ENCODE assay signal across 8 cellular contexts in genomic region chr1:37763791-37764741, GRCh38. TPM values are rescaled to one million over a fixed set of nuclear protein-coding genes. Genes with fewer than 3 reads are reported as not detected.
DNase-seq lines count a peak whose midpoint lies in the region; ATAC-seq and TF ChIP-seq lines count a peak whose summit lies in the region.

No MANE protein-coding gene starts in this region.

- CTCF ChIA-PET in activated CD8-positive, alpha-beta T cell treated with anti-CD3 and anti-CD28 coated beads for 36 hours (lab: Charles Lee): interaction anchor here (1.0 to 1.4 kb wide), 2 partner anchors 30 to 71 kb away, joined by 3 to 5 read pairs; partner anchors contain the start of gene CDCA8

- intact Hi-C loops in activated CD8-positive, alpha-beta T cell treated with anti-CD3 and anti-CD28 coated beads for 36 hours (cut with micrococcal nuclease): no loop called here
- intact Hi-C loops in right cardiac atrium (cut with DNase I) (no loop called here), posterior vena cava (cut with DNase I) (no loop called here)

- peaks cover 17% of the 10 kb centered on the region for H3K4me1 Mint-ChIP-seq in activated CD8-positive, alpha-beta T cell treated with anti-CD3 and anti-CD28 coated beads for 36 hours (ENCODE audit: low read depth)

- no peaks in the 10 kb centered on the region for H3K36me3 Mint-ChIP-seq in activated CD8-positive, alpha-beta T cell treated with anti-CD3 and anti-CD28 coated beads for 36 hours (ENCODE audit: low read depth)

- H3K27ac Mint-ChIP-seq in activated CD8-positive, alpha-beta T cell treated with anti-CD3 and anti-CD28 coated beads for 36 hours: no peak overlapping the region

- 13% methylated on average over 51 of the region's 51 CpGs for WGBS in right cardiac atrium

- H3K4me3 Mint-ChIP-seq in activated CD8-positive, alpha-beta T cell treated with anti-CD3 and anti-CD28 coated beads for 36 hours: no peak overlapping the region

- H3K4me1 ChIP-seq in right cardiac atrium (ENCODE audit: control insufficient read depth, insufficient read depth, low read length): no peaks in the 10 kb centered on the region

- no peaks in the 10 kb centered on the region for H3K9me3 Mint-ChIP-seq in activated CD8-positive, alpha-beta T cell treated with anti-CD3 and anti-CD28 coated beads for 36 hours

- H3K27ac ChIP-seq in HL-60 (replicated peaks) (no peak overlapping the region), right cardiac atrium (ENCODE audit: low read length) (no peak overlapping the region)

- peak; percentile 68 for DNase-seq in AG08395 (ENCODE audit: low spot score)
- DNase-seq in HL-60 (ENCODE audit: low read depth in 1 of 2, low spot score in 1 of 2): peak; percentile 7 to 46
- DNase-seq in activated CD8-positive, alpha-beta T cell treated with anti-CD3 and anti-CD28 coated beads for 36 hours: peak; percentile 71
- peak; percentile 31 to 71 (median 60) for DNase-seq in right cardiac atrium
- peak; percentile 26 for DNase-seq in stimulated activated CD8-positive, alpha-beta memory T cell treated with anti-CD3 and anti-CD28 coated beads, Interleukin-15, amount 100 ng/mL, for 24 hours (ENCODE audit: low read depth)
- DNase-seq in posterior vena cava (ENCODE audit: low spot score): no peak

- peak; percentile 61 for ATAC-seq in activated CD8-positive, alpha-beta T cell treated with anti-CD3 and anti-CD28 coated beads for 36 hours
- peak in 1 of 2 donors; percentile 46 for ATAC-seq in right cardiac atrium
- ATAC-seq in GM19455 (IDR thresholded peaks at IDR 0.05; ENCODE audit: unreplicated experiment): no peak
- no peak for ATAC-seq in HG03571 (IDR thresholded peaks at IDR 0.05; ENCODE audit: unreplicated experiment)

- H3K27me3 ChIP-seq in HL-60 (ENCODE audit: insufficient read depth, poor library complexity, severe bottlenecking) (peaks cover 28% of the 10 kb centered on the region), right cardiac atrium (ENCODE audit: control insufficient read depth, insufficient read depth) (no peaks in the 10 kb centered on the region)

- peaks cover 58% of the 10 kb centered on the region for H3K27me3 Mint-ChIP-seq in activated CD8-positive, alpha-beta T cell treated with anti-CD3 and anti-CD28 coated beads for 36 hours

- POLR2A ChIA-PET in activated CD8-positive, alpha-beta T cell treated with anti-CD3 and anti-CD28 coated beads for 36 hours (lab: Charles Lee): interaction anchor here (0.6 to 3.4 kb wide), 3 partner anchors 44 to 300 kb away, joined by 3 to 18 read pairs (median 3); partner anchors contain the start of genes C1orf122 and YRDC

- H3K4me3 ChIP-seq in HL-60 (replicated peaks; ENCODE audit: insufficient read depth, low read length) (no peak overlapping the region), right cardiac atrium (ENCODE audit: low read length) (no peak overlapping the region)

- TF ChIP-seq CTCF in HL-60 (IDR thresholded peaks at IDR 0.05; ENCODE audit: insufficient read depth, low read length): no peak
- no peak for TF ChIP-seq CTCF in activated CD8-positive, alpha-beta T cell treated with anti-CD3 and anti-CD28 coated beads for 36 hours (IDR thresholded peaks at IDR 0.05)

- no peaks in the 10 kb centered on the region for H3K9me3 ChIP-seq in right cardiac atrium (ENCODE audit: control insufficient read depth, low read length)

RNA-seq across cellular contexts. Expression of gene EPHA10, which starts 0.9 kb away (rescaled TPM):
- total RNA-seq in activated CD8-positive, alpha-beta T cell treated with anti-CD3 and anti-CD28 coated beads for 36 hours: not detected
- total RNA-seq in right cardiac atrium: 1 to 10 TPM in 1 of 4 donors, under 1 TPM in 3; 0.11 to 1.1 (median 0.36) TPM
- 0.36 TPM for polyA plus RNA-seq in right cardiac atrium
- total RNA-seq in posterior vena cava: under 1 TPM in 1 of 2 donors, not detected in 1; 0.05 TPM

RNA-seq across cellular contexts. Expression of gene MANEAL, which starts 29.6 kb away (rescaled TPM):
- 1 to 10 TPM; 1.2 to 1.4 TPM for total RNA-seq in activated CD8-positive, alpha-beta T cell treated with anti-CD3 and anti-CD28 coated beads for 36 hours
- total RNA-seq in right cardiac atrium: 1 to 10 TPM in 3 of 4 donors, under 1 TPM in 1; 0.69 to 1.5 (median 1.2) TPM
- 0.93 TPM for polyA plus RNA-seq in right cardiac atrium
- total RNA-seq in posterior vena cava: 1 to 10 TPM; 1.8 to 1.9 TPM

RNA-seq across cellular contexts. Expression of gene C1orf122, which starts 43.5 kb away (rescaled TPM):
- 10 to 100 TPM; 17.4 to 17.9 TPM for total RNA-seq in activated CD8-positive, alpha-beta T cell treated with anti-CD3 and anti-CD28 coated beads for 36 hours
- total RNA-seq in right cardiac atrium: 10 to 100 TPM; 45.5 to 61.2 (median 55.5) TPM
- polyA plus RNA-seq in right cardiac atrium: 84.0 TPM
- 10 to 100 TPM; 40.2 to 42.1 TPM for total RNA-seq in posterior vena cava

RNA-seq across cellular contexts. Expression of gene YRDC, which starts 43.9 kb away (rescaled TPM):
- 10 to 100 TPM; 36.2 to 37.1 TPM for total RNA-seq in activated CD8-positive, alpha-beta T cell treated with anti-CD3 and anti-CD28 coated beads for 36 hours
- total RNA-seq in right cardiac atrium (1 to 10 TPM; 4.0 to 8.4 (median 5.8) TPM), posterior vena cava (10 to 100 TPM in 1 of 2 donors, 1 to 10 TPM in 1; 7.1 to 12.0 TPM)
- polyA plus RNA-seq in right cardiac atrium: 5.7 TPM
